ENCODE assay signal across 1 cellular context in the genomic region with DNA sequence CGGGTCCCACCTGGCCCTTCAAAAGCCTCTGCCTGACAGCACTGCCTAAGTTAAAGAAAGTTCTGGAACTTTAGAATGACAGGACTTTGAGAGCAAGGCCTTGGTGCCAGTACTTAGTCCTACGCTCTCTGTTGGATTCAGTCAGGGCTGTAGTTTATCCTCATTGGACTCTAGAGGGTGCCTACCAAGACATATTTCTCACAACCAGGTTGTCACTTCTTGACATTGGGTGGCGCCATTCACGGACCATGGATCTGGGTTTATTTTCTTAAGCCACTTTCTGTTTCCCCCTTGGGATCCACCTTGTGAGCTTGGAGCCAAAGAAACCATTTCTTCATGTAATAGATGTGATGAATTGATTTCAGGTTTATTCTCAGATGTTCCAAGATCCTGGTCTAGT.
TF ChIP-seq lines count a peak whose summit lies in the region.

No MANE protein-coding gene starts in this region.

TF ChIP-seq in K562, 482 proteins besides CTCF, POLR2A, EP300 and RAD21 (continued from another document):
- TF ChIP-seq, protein P1, sequence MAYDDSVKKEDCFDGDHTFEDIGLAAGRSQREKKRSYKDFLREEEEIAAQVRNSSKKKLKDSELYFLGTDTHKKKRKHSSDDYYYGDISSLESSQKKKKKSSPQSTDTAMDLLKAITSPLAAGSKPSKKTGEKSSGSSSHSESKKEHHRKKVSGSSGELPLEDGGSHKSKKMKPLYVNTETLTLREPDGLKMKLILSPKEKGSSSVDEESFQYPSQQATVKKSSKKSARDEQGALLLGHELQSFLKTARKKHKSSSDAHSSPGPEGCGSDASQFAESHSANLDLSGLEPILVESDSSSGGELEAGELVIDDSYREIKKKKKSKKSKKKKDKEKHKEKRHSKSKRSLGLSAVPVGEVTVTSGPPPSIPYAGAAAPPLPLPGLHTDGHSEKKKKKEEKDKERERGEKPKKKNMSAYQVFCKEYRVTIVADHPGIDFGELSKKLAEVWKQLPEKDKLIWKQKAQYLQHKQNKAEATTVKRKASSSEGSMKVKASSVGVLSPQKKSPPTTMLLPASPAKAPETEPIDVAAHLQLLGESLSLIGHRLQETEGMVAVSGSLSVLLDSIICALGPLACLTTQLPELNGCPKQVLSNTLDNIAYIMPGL (CRISPR knock-in tag; IDR thresholded peaks at IDR 0.05) = no peak
- TF ChIP-seq RHOXF2B (CRISPR knock-in tag; conservative IDR thresholded peaks at IDR 0.05) = no peak
- TF ChIP-seq NONO (IDR thresholded peaks at IDR 0.05; ENCODE audit: low read depth in 2 of 2, low read length in 1 of 2) = no peak
TF ChIP-seq in K562: peak in this region for 0.
